ENCODE assay signal across 1 cellular context in the genomic region with DNA sequence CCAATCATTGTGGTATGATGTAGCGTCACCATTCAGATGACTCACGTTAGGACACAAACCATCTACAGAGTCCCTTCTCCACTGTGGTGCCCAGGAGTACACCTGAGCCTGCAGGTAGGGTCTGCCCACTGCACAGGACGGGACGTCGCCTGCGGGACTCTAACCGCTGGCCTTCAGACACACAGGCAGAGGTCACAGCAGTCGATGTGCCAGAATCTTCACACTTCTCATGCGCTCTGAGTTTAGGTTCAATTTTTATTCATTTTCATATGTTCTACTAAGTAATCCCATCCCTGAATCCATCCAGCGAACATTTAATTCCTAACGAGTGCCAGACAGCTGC.
TF ChIP-seq lines count a peak whose summit lies in the region.

No MANE protein-coding gene starts in this region.

TF ChIP-seq in HCT116, 20 proteins besides CTCF, POLR2A, EP300 and RAD21 (continued from another document):
- TF ChIP-seq, protein P1, sequence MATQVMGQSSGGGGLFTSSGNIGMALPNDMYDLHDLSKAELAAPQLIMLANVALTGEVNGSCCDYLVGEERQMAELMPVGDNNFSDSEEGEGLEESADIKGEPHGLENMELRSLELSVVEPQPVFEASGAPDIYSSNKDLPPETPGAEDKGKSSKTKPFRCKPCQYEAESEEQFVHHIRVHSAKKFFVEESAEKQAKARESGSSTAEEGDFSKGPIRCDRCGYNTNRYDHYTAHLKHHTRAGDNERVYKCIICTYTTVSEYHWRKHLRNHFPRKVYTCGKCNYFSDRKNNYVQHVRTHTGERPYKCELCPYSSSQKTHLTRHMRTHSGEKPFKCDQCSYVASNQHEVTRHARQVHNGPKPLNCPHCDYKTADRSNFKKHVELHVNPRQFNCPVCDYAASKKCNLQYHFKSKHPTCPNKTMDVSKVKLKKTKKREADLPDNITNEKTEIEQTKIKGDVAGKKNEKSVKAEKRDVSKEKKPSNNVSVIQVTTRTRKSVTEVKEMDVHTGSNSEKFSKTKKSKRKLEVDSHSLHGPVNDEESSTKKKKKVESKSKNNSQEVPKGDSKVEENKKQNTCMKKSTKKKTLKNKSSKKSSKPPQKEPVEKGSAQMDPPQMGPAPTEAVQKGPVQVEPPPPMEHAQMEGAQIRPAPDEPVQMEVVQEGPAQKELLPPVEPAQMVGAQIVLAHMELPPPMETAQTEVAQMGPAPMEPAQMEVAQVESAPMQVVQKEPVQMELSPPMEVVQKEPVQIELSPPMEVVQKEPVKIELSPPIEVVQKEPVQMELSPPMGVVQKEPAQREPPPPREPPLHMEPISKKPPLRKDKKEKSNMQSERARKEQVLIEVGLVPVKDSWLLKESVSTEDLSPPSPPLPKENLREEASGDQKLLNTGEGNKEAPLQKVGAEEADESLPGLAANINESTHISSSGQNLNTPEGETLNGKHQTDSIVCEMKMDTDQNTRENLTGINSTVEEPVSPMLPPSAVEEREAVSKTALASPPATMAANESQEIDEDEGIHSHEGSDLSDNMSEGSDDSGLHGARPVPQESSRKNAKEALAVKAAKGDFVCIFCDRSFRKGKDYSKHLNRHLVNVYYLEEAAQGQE (IDR thresholded peaks at IDR 0.05; ENCODE audit: low read depth) = no peak
- TF ChIP-seq, protein P2, sequence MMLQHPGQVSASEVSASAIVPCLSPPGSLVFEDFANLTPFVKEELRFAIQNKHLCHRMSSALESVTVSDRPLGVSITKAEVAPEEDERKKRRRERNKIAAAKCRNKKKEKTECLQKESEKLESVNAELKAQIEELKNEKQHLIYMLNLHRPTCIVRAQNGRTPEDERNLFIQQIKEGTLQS (IDR thresholded peaks at IDR 0.05) = no peak
- TF ChIP-seq FOSL1 (IDR thresholded peaks at IDR 0.05; ENCODE audit: low read depth) = no peak
- TF ChIP-seq YY1 (IDR thresholded peaks at IDR 0.05; ENCODE audit: extremely low read depth, insufficient replicate concordance, low read depth, low read length) = no peak
- no peak for TF ChIP-seq POLR2AphosphoS5 (IDR thresholded peaks at IDR 0.05; ENCODE audit: low read depth, low read length)
- TF ChIP-seq EGR1 (IDR thresholded peaks at IDR 0.05; ENCODE audit: low read depth) = no peak
- TF ChIP-seq ZFX (IDR thresholded peaks at IDR 0.05) = no peak
- TF ChIP-seq SRF (IDR thresholded peaks at IDR 0.05; ENCODE audit: low read depth) = no peak
TF ChIP-seq in HCT116: peak in this region for 0.
